In genomic region chr20:47318596-47319516, GRCh38 we compare ENCODE assay signal across 8 cellular contexts. TPM values are rescaled to one million over a fixed set of nuclear protein-coding genes. Genes with fewer than 3 reads are reported as not detected.
DNase-seq lines count a peak whose midpoint lies in the region; ATAC-seq and TF ChIP-seq lines count a peak whose summit lies in the region.

No MANE protein-coding gene starts in this region.

- peak overlapping the region; percentile 88 for H3K27ac Mint-ChIP-seq in activated naive CD4-positive, alpha-beta T cell treated with anti-CD3 and anti-CD28 coated beads for 36 hours
- peak overlapping the region; percentile 91 for H3K27ac Mint-ChIP-seq in T-helper 1 cell treated with Interleukin-12 subunit alpha and Interleukin-12 subunit beta and Interleukin-4 antibody, amounts not matched to agents 30 μg/mL and 1 μg/mL, for 36 hours

- no peaks in the 10 kb centered on the region for H3K27me3 ChIP-seq in endocrine pancreas (ENCODE audit: control insufficient read depth, insufficient read depth, low read length)
- no peaks in the 10 kb centered on the region for H3K27me3 ChIP-seq in lung (ENCODE audit: control insufficient read depth, insufficient read depth)
- H3K27me3 ChIP-seq in stomach smooth muscle (ENCODE audit: control insufficient read depth in 1 of 2, insufficient read depth in 2 of 2, low read length in 2 of 2), result no peaks in the 10 kb centered on the region

- H3K9me3 Mint-ChIP-seq in activated naive CD4-positive, alpha-beta T cell treated with anti-CD3 and anti-CD28 coated beads for 36 hours, result no peaks in the 10 kb centered on the region
- no peaks in the 10 kb centered on the region for H3K9me3 Mint-ChIP-seq in T-helper 1 cell treated with Interleukin-12 subunit alpha and Interleukin-12 subunit beta and Interleukin-4 antibody, amounts not matched to agents 30 μg/mL and 1 μg/mL, for 36 hours

- H3K4me3 Mint-ChIP-seq in activated naive CD4-positive, alpha-beta T cell treated with anti-CD3 and anti-CD28 coated beads for 36 hours, result peak overlapping the region; percentile 27
- peak overlapping the region; percentile 59 for H3K4me3 Mint-ChIP-seq in T-helper 1 cell treated with Interleukin-12 subunit alpha and Interleukin-12 subunit beta and Interleukin-4 antibody, amounts not matched to agents 30 μg/mL and 1 μg/mL, for 36 hours

- H3K36me3 ChIP-seq in endocrine pancreas (ENCODE audit: control insufficient read depth, insufficient read depth, low read length), result no peaks in the 10 kb centered on the region
- no peaks in the 10 kb centered on the region for H3K36me3 ChIP-seq in lung (ENCODE audit: control insufficient read depth in 2 of 2, insufficient read depth in 2 of 2, low read length in 2 of 2)
- no peaks in the 10 kb centered on the region for H3K36me3 ChIP-seq in stomach smooth muscle (ENCODE audit: control insufficient read depth in 2 of 2, insufficient read depth in 2 of 2, low read length in 2 of 2)

- WGBS in lung, 2 donors, result 9 to 13% methylated on average over 28 of the region's 28 CpGs

- H3K4me1 ChIP-seq in endocrine pancreas (ENCODE audit: control insufficient read depth, insufficient read depth, low read length) (no peaks in the 10 kb centered on the region), lung (ENCODE audit: control insufficient read depth in 2 of 2, insufficient read depth in 2 of 2, low read length in 2 of 2) (peaks cover 23 to 43% of the 10 kb centered on the region in 2 donors), stomach smooth muscle (ENCODE audit: control insufficient read depth, insufficient read depth, low read length) (peaks cover 69% of the 10 kb centered on the region)

- DNase-seq in activated naive CD4-positive, alpha-beta T cell treated with anti-CD3 and anti-CD28 coated beads for 36 hours, result peak; percentile 18
- DNase-seq in activated naive CD4-positive, alpha-beta T cell treated with anti-CD3 and anti-CD28 coated beads, Interleukin-2, amount 50 U/mL, for 16 hours, result no peak
- DNase-seq in lung (ENCODE audit: low spot score), result peak; percentile 91
- no peak for DNase-seq in central memory CD4-positive, alpha-beta T cell

- no peaks in the 10 kb centered on the region for H3K27me3 Mint-ChIP-seq in activated naive CD4-positive, alpha-beta T cell treated with anti-CD3 and anti-CD28 coated beads for 36 hours (ENCODE audit: low read depth)
- no peaks in the 10 kb centered on the region for H3K27me3 Mint-ChIP-seq in T-helper 1 cell treated with Interleukin-12 subunit alpha and Interleukin-12 subunit beta and Interleukin-4 antibody, amounts not matched to agents 30 μg/mL and 1 μg/mL, for 36 hours (ENCODE audit: low read depth)

- H3K36me3 Mint-ChIP-seq in activated naive CD4-positive, alpha-beta T cell treated with anti-CD3 and anti-CD28 coated beads for 36 hours (ENCODE audit: low read depth), result peaks cover 2% of the 10 kb centered on the region
- H3K36me3 Mint-ChIP-seq in T-helper 1 cell treated with Interleukin-12 subunit alpha and Interleukin-12 subunit beta and Interleukin-4 antibody, amounts not matched to agents 30 μg/mL and 1 μg/mL, for 36 hours (ENCODE audit: low read depth), result peaks cover 12% of the 10 kb centered on the region

- TF ChIP-seq CTCF in lung (IDR thresholded peaks at IDR 0.05; ENCODE audit: control extremely low read depth, extremely low read depth), result no peak

- H3K4me3 ChIP-seq in endocrine pancreas (ENCODE audit: control insufficient read depth, insufficient read depth, low read length) (no peak overlapping the region), lung (no peak overlapping the region), stomach smooth muscle (ENCODE audit: low read length in 2 of 2) (peak overlapping the region; percentile 12 to 55)

- intact Hi-C loops in activated naive CD4-positive, alpha-beta T cell treated with anti-CD3 and anti-CD28 coated beads for 36 hours (cut with micrococcal nuclease), result no loop called here

- H3K9me3 ChIP-seq in endocrine pancreas (ENCODE audit: control insufficient read depth, low read length), result no peaks in the 10 kb centered on the region
- no peaks in the 10 kb centered on the region for H3K9me3 ChIP-seq in lung (ENCODE audit: control insufficient read depth in 2 of 2, insufficient read depth in 1 of 2, low read length in 1 of 2)
- no peaks in the 10 kb centered on the region for H3K9me3 ChIP-seq in stomach smooth muscle (ENCODE audit: control insufficient read depth in 2 of 2, low read length in 2 of 2)

- CTCF ChIA-PET in activated naive CD4-positive, alpha-beta T cell treated with anti-CD3 and anti-CD28 coated beads for 36 hours (lab: Charles Lee), result no interaction called here

- H3K9ac ChIP-seq in endocrine pancreas (ENCODE audit: control insufficient read depth, insufficient read depth, low read length) (peak overlapping the region; percentile 57), stomach smooth muscle (ENCODE audit: low read length in 2 of 2) (peak overlapping the region; percentile 95 to 98)

- H3K27ac ChIP-seq in lung (ENCODE audit: low read depth in 1 of 2, low read length in 1 of 2) (peak overlapping the region; percentile 99 to 100), stomach smooth muscle (ENCODE audit: low read length) (peak overlapping the region; percentile 100)

- ATAC-seq in lung (ENCODE audit: insufficient read depth, low FRiP score), result peak; percentile 59
- ATAC-seq in GM21423 (IDR thresholded peaks at IDR 0.05; ENCODE audit: unreplicated experiment), result no peak

- H3K4me1 Mint-ChIP-seq in activated naive CD4-positive, alpha-beta T cell treated with anti-CD3 and anti-CD28 coated beads for 36 hours (ENCODE audit: low read depth), result peaks cover 83% of the 10 kb centered on the region
- H3K4me1 Mint-ChIP-seq in T-helper 1 cell treated with Interleukin-12 subunit alpha and Interleukin-12 subunit beta and Interleukin-4 antibody, amounts not matched to agents 30 μg/mL and 1 μg/mL, for 36 hours (ENCODE audit: low read depth), result peaks cover 50% of the 10 kb centered on the region

RNA-seq across cellular contexts. Expression of gene ZMYND8, which starts 37.6 kb away (rescaled TPM):
- total RNA-seq in activated naive CD4-positive, alpha-beta T cell treated with anti-CD3 and anti-CD28 coated beads for 36 hours, result 10 to 100 TPM; 30.3 to 33.0 TPM
- 10 to 100 TPM; 45.2 to 46.4 TPM for total RNA-seq in lung
- 10 to 100 TPM; 14.2 to 15.1 TPM for polyA plus RNA-seq in lung

Comparison
In these comparisons a context has a peak if more than half of its experiments do, and no peak if none do; other contexts are left out.
1. DNase-seq: peak in activated naive CD4-positive, alpha-beta T cell treated with anti-CD3 and anti-CD28 coated beads for 36 hours (single experiment) and lung (single experiment); none in activated naive CD4-positive, alpha-beta T cell treated with anti-CD3 and anti-CD28 coated beads, Interleukin-2, amount 50 U/mL, for 16 hours (single experiment) and central memory CD4-positive, alpha-beta T cell (single experiment).
2. H3K4me3 ChIP-seq: peak in stomach smooth muscle (2 of 2); none in endocrine pancreas (single experiment) and lung (single experiment).